Comparison of ENCODE assay signal across 28 cellular contexts in the genomic region with DNA sequence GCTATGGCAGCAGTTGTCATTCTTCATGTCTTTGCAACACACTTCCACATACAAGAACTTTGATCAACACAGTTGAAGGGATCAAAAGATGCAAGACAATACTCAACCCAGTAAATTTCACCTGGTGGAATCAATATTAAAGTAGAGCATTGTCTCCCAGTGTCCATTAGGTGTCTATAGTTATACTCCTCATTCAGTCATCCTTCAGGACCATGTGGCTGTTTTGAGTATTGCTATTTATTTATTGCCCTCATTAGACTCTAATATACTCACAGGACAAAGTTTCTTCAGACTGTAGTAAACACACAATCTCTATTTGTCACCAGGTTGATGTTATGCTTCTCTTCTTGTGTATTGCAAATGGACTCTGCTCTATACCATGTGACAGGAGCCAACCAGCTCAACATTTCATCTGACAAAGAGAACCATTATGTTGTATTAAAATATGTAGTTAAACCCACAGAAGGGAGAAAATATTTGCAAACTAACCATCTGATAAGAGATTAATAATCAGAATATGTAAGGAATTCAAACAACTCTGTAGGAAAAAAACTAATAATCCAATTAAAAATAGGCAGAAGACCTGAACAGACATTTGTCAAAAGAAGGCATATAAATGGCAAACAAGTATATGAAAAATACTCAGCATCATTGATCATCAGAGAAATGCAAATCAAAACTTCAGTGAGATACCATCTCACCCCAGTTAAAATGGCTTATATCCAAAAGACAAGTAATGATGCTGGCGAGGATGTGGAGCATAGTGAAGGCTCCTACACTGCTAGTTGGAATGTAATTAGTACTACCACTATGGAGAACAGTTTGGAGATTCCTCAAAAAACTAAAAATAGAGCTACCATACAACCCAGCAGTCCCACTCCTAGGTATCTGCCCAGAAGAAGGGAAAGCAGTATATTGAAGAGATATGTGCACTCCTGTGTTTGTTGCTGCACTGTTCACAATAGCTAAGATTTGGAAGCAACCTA.
DNase-seq lines count a peak whose midpoint lies in the region; ATAC-seq, FAIRE-seq and TF ChIP-seq lines count a peak whose summit lies in the region.
"Had no signal": no experiment of that assay in that cellular context is flagged by ENCODE, and none has a peak within 500 bp of the region (broad histone marks: within the 10 kb centered on the region; RNA-seq: fewer than 3 reads in every experiment).

No MANE protein-coding gene starts in this region.

- no peak for TF ChIP-seq RAD21 in GM12878 (IDR thresholded peaks at IDR 0.05; ENCODE audit: insufficient read depth, low read depth, low read length)

- POLR2A ChIA-PET in GM12878 (lab: Charles Lee): interaction anchor here (0.6 kb wide), 1 partner anchor 361 kb away, joined by 3 read pairs; no protein-coding TSS in a partner anchor

- CTCF ChIA-PET in GM12878 (lab: Yijun Ruan, JAX): interaction anchor here (1.0 kb wide), 1 partner anchor 71 kb away, joined by 3 read pairs; no protein-coding TSS in a partner anchor

- TF ChIP-seq CTCF in AG10803 (conservative IDR thresholded peaks at IDR 0.05; ENCODE audit: low read length) (no peak), Peyer's patch (IDR thresholded peaks at IDR 0.05) (peak in 4 of 6 experiments; percentile 4 to 44 (median 19)), GM12878 (IDR thresholded peaks at IDR 0.05 in 2 of 3, conservative IDR thresholded peaks at IDR 0.05 in 1 of 3; ENCODE audit: control insufficient read depth in 2 of 3, extremely low read depth in 1 of 3, insufficient read depth in 1 of 3, low read depth in 3 of 3, low read length in 3 of 3) (no peak)

- no peaks in the 10 kb centered on the region for H4K20me1 ChIP-seq in GM12878 (ENCODE audit: control insufficient read depth, insufficient read depth)
- H4K20me1 ChIP-seq: BLaER1 had no signal

- WGBS in GM12878 (ENCODE audit: insufficient coverage, insufficient replicate concordance, low lambda C conversion rate, missing lambda C conversion rate): 88% methylated on average over 1 of the region's 1 CpG

- no peak for FAIRE-seq in GM12878 (lab: Jason Lieb, UNC)
- FAIRE-seq: GM18507, H1, K562 had no signal

- RAD21 ChIA-PET in GM12878 (lab: Charles Lee; ENCODE audit: unreplicated experiment): no interaction called here

- TF ChIP-seq POLR2A in Peyer's patch (IDR thresholded peaks at IDR 0.05) (no peak), GM12878 (IDR thresholded peaks at IDR 0.05; ENCODE audit: low read depth, low read length) (no peak)

- no peak overlapping the region for H3K27ac ChIP-seq in Peyer's patch
- no peak overlapping the region for H3K27ac ChIP-seq in GM12878 (ENCODE audit: control insufficient read depth, insufficient read depth)
- H3K27ac ChIP-seq: BLaER1, HL-60, PC-9, SK-N-MC had no signal

- no TSS peak for BruUV-seq in GM12878 (replicated peaks; lab: Mats Ljungman, UMichigan)

- H3K36me3 ChIP-seq in Peyer's patch (no peaks in the 10 kb centered on the region), GM12878 (ENCODE audit: control insufficient read depth in 2 of 2, insufficient read depth in 2 of 2, low read length in 1 of 2) (peaks cover 0 to 6% of the 10 kb centered on the region in 2 experiments; a peak in 1 of 4 replicates)

- DNase-seq in AG10803 (ENCODE audit: low read depth) (peak; percentile 42), GM03348 (ENCODE audit: low spot score) (peak; percentile 20), Peyer's patch (no peak), GM12878 (ENCODE audit: low read depth, low spot score) (no peak), DMS114 treated with DMSO at 0.1 percent for 48 hours (lab: John Stamatoyannopoulos, UW; ENCODE audit: unreplicated experiment) (no peak), NCI-H2171 treated with DMSO at 0.1 percent for 48 hours (lab: John Stamatoyannopoulos, UW) (no peak), inferior parietal cortex (ENCODE audit: extremely low spot score) (no peak), NCI-H1092 treated with DMSO at 0.1 percent for 48 hours (lab: John Stamatoyannopoulos, UW) (no peak)
- DNase-seq: Caco-2; CD4-positive, alpha-beta T cell; DMS79; HCEC 1CT; Kasumi-1; NCI-H1105; NCI-H1436 treated with DMSO at 0.1 percent for 48 hours; NCI-H187 treated with DMSO at 0.1 percent for 48 hours; NCI-H524; NCI-H82; NK-92 treated with Interleukin-12 subunit alpha and Interleukin-12 subunit beta, amount 100 ng/mL, for 24 hours; PC-9; SHP77 treated with DMSO at 0.1 percent for 48 hours; T-helper 2 cell had no signal

- SMC1A ChIA-PET in GM12878 (lab: Charles Lee; ENCODE audit: uncharacterized antibody, unreplicated experiment): no interaction called here

- no peak overlapping the region for H3K4me2 ChIP-seq in GM12878 (ENCODE audit: control insufficient read depth, insufficient read depth)
- H3K4me2 ChIP-seq: BLaER1, PC-9 had no signal

- in situ Hi-C loops in GM12878 (cut with MboI): no loop called here

- H3K9ac ChIP-seq in GM12878 (ENCODE audit: control insufficient read depth, insufficient read depth, low read length): no peak overlapping the region
- H3K9ac ChIP-seq: BLaER1 had no signal

- H3K9me3 ChIP-seq in Peyer's patch (no peaks in the 10 kb centered on the region), GM12878 (replicated peaks; ENCODE audit: control insufficient read depth, insufficient read depth, low read length) (peaks cover 5% of the 10 kb centered on the region; the same call in 2 of the 3 replicates)

- no peak overlapping the region for H3K4me3 ChIP-seq in AG10803 (ENCODE audit: low read length)
- no peak overlapping the region for H3K4me3 ChIP-seq in Peyer's patch
- H3K4me3 ChIP-seq in GM12878: no peak overlapping the region
- H3K4me3 ChIP-seq: BLaER1, K562, PC-9, SK-N-MC had no signal

- no peak for TF ChIP-seq EP300 in GM12878 (IDR thresholded peaks at IDR 0.05; ENCODE audit: borderline replicate concordance in 1 of 2, control insufficient read depth in 1 of 2, low read depth in 2 of 2, low read length in 2 of 2)

- H3K27me3 ChIP-seq in Peyer's patch (no peaks in the 10 kb centered on the region), GM12878 (replicated peaks in 1 of 2; ENCODE audit: control insufficient read depth in 2 of 2, insufficient read depth in 2 of 2, low read length in 1 of 2) (no peaks in the 10 kb centered on the region)
- H3K27me3 ChIP-seq: BLaER1 had no signal

- no peak overlapping the region for H2AFZ ChIP-seq in GM12878 (ENCODE audit: control insufficient read depth, low read depth, low read length)
- H2AFZ ChIP-seq: PC-9 had no signal

- H3K4me1 ChIP-seq in Peyer's patch (peaks cover 0 to 8% (median 0%) of the 10 kb centered on the region in 4 donors), GM12878 (ENCODE audit: control insufficient read depth, insufficient read depth, low read length) (no peaks in the 10 kb centered on the region)
- H3K4me1 ChIP-seq: BLaER1 had no signal

- ATAC-seq in GM12878: 0 out of 3 replicates have a peak, but pooled peaks have one; percentile 18
- ATAC-seq: K562 had no signal

- no peaks in the 10 kb centered on the region for H3K79me2 ChIP-seq in GM12878 (ENCODE audit: control insufficient read depth, insufficient read depth, low read length)

- intact Hi-C loops in GM12878 (cut with micrococcal nuclease; ENCODE audit: unreplicated experiment): no loop called here

TF ChIP-seq in GM12878, 131 proteins besides CTCF, POLR2A, EP300 and RAD21:
- no peak for TF ChIP-seq NFIC (IDR thresholded peaks at IDR 0.05; ENCODE audit: low read depth, low read length)
TF ChIP-seq in GM12878: peak in this region for 0.

Comparison
In these comparisons a context has a peak if more than half of its experiments do, and no peak if none do; other contexts are left out.
1. DNase-seq: peak in AG10803 (single experiment) and GM03348 (single experiment); none in Peyer's patch (0 of 3), GM12878 (single experiment), DMS114 treated with DMSO at 0.1 percent for 48 hours (single experiment), NCI-H2171 treated with DMSO at 0.1 percent for 48 hours (single experiment), inferior parietal cortex (single experiment) and NCI-H1092 treated with DMSO at 0.1 percent for 48 hours (single experiment).
2. CTCF ChIP-seq: peak in Peyer's patch (4 of 6); none in AG10803 (single experiment) and GM12878 (0 of 3).